In genomic region chr11:117180661-117181585, GRCh38 we compare ENCODE assay signal across 9 cellular contexts. TPM values are rescaled to one million over a fixed set of nuclear protein-coding genes. Genes with fewer than 3 reads are reported as not detected.
DNase-seq lines count a peak whose midpoint lies in the region; ATAC-seq, FAIRE-seq and TF ChIP-seq lines count a peak whose summit lies in the region.
"Had no signal": no experiment of that assay in that cellular context is flagged by ENCODE, and none has a peak within 500 bp of the region (broad histone marks: within the 10 kb centered on the region; RNA-seq: fewer than 3 reads in every experiment).

No MANE protein-coding gene starts in this region.

- H3K36me3 ChIP-seq in kidney (ENCODE audit: control insufficient read depth in 1 of 2, insufficient read depth in 2 of 2, low read length in 2 of 2) = peaks cover 7 to 13% of the 10 kb centered on the region in 2 donors

- DNase-seq in G401 (ENCODE audit: low spot score) = peak; percentile 70
- peak; percentile 75 for DNase-seq in HuH-7.5 (ENCODE audit: low spot score)
- peak; percentile 60 for DNase-seq in T-helper 2 cell treated with Interferon-gamma antibody and Interleukin-4, amounts not matched to agents 5 μg/mL and 100 μg/mL, for 36 hours (ENCODE audit: low spot score)
- peak; percentile 77 for DNase-seq in MCF 10A (ENCODE audit: unreplicated experiment)
- DNase-seq in kidney = peak; percentile 59
- DNase-seq in stimulated activated CD4-positive, alpha-beta T cell treated with anti-CD3 and anti-CD28 coated beads, Interleukin-12 subunit alpha, Interleukin-12 subunit beta, amount 100 ng/mL, for 24 hours (ENCODE audit: low read depth in 2 of 2) = peak; percentile 17 to 46

- in situ Hi-C loops in G401 (cut with HindIII; ENCODE audit: low sequenced_read_pairs) = no loop called here

- H3K36me3 Mint-ChIP-seq in T-helper 2 cell treated with Interferon-gamma antibody and Interleukin-4, amounts not matched to agents 5 μg/mL and 100 μg/mL, for 36 hours (ENCODE audit: low read depth) = peaks cover 4% of the 10 kb centered on the region
- H3K36me3 Mint-ChIP-seq in MCF 10A (ENCODE audit: insufficient read depth, unreplicated experiment) = peaks cover 8% of the 10 kb centered on the region

- peak overlapping the region; percentile 96 for H3K4me3 Mint-ChIP-seq in T-helper 2 cell treated with Interferon-gamma antibody and Interleukin-4, amounts not matched to agents 5 μg/mL and 100 μg/mL, for 36 hours
- no peak overlapping the region for H3K4me3 Mint-ChIP-seq in MCF 10A (ENCODE audit: unreplicated experiment)

- intact Hi-C loops in MCF 10A (cut with micrococcal nuclease) = no loop called here
- intact Hi-C loops in kidney (cut with DNase I) = no loop called here

- CTCF ChIA-PET in MCF 10A (lab: Yijun Ruan, JAX) = interaction anchor here (0.7 to 4.7 kb wide), 7 partner anchors 11 to 49 kb away, joined by 3 to 34 read pairs (median 4); no protein-coding TSS in a partner anchor

- H3K27ac ChIP-seq in kidney (ENCODE audit: low read depth in 2 of 2, low read length in 2 of 2) = no peak overlapping the region

- peak overlapping the region in 1 of 2 donors; percentile 17 for H3K4me3 ChIP-seq in kidney (ENCODE audit: low read length in 2 of 2)

- no peaks in the 10 kb centered on the region for H3K27me3 Mint-ChIP-seq in T-helper 2 cell treated with Interferon-gamma antibody and Interleukin-4, amounts not matched to agents 5 μg/mL and 100 μg/mL, for 36 hours (ENCODE audit: low read depth)
- H3K27me3 Mint-ChIP-seq in MCF 10A (ENCODE audit: insufficient read depth, unreplicated experiment) = no peaks in the 10 kb centered on the region

- H3K9me3 Mint-ChIP-seq in T-helper 2 cell treated with Interferon-gamma antibody and Interleukin-4, amounts not matched to agents 5 μg/mL and 100 μg/mL, for 36 hours = no peaks in the 10 kb centered on the region
- no peaks in the 10 kb centered on the region for H3K9me3 Mint-ChIP-seq in MCF 10A (ENCODE audit: unreplicated experiment)

- POLR2A ChIA-PET in MCF 10A (lab: Yijun Ruan, JAX) = interaction anchor here (0.9 to 4.2 kb wide), 6 partner anchors 11 to 82 kb away, joined by 3 to 83 read pairs (median 14); partner anchors contain the start of genes PAFAH1B2, PCSK7, RNF214 and SIK3

- H3K27ac Mint-ChIP-seq in T-helper 2 cell treated with Interferon-gamma antibody and Interleukin-4, amounts not matched to agents 5 μg/mL and 100 μg/mL, for 36 hours = peak overlapping the region; percentile 74
- no peak overlapping the region for H3K27ac Mint-ChIP-seq in MCF 10A (ENCODE audit: low read depth, unreplicated experiment)

- peaks cover 27% of the 10 kb centered on the region for H3K4me1 Mint-ChIP-seq in T-helper 2 cell treated with Interferon-gamma antibody and Interleukin-4, amounts not matched to agents 5 μg/mL and 100 μg/mL, for 36 hours (ENCODE audit: low read depth)
- peaks cover 11% of the 10 kb centered on the region for H3K4me1 Mint-ChIP-seq in MCF 10A (ENCODE audit: insufficient read depth, unreplicated experiment)

- ATAC-seq in GM19455 (IDR thresholded peaks at IDR 0.05; ENCODE audit: unreplicated experiment) = no peak
- ATAC-seq in GM21381 (IDR thresholded peaks at IDR 0.05; ENCODE audit: unreplicated experiment) = no peak

- no TSS peak for BruUV-seq in MCF 10A (replicated peaks; lab: Mats Ljungman, UMichigan)

- TF ChIP-seq CTCF in MCF 10A (IDR thresholded peaks at IDR 0.05; ENCODE audit: unreplicated experiment) (peak; percentile 35), kidney (IDR thresholded peaks at IDR 0.05; ENCODE audit: borderline replicate concordance, extremely low read depth, insufficient read depth) (peak; percentile 74)

- FAIRE-seq in kidney (lab: Jason Lieb, UNC) = no peak
- FAIRE-seq: colon had no signal

- H3K4me1 ChIP-seq in kidney (ENCODE audit: control insufficient read depth in 1 of 2, insufficient read depth in 1 of 2, low read depth in 1 of 2, low read length in 2 of 2) = peaks cover 5 to 19% of the 10 kb centered on the region in 2 donors

- no peaks in the 10 kb centered on the region for H3K9me3 ChIP-seq in kidney (ENCODE audit: control insufficient read depth in 1 of 2, low read length in 2 of 2)

- H3K9ac ChIP-seq in kidney (ENCODE audit: low read length in 2 of 2) = no peak overlapping the region

RNA-seq across cellular contexts. Expression of gene SIDT2, which starts 2.4 kb away (rescaled TPM):
- total RNA-seq in G401 (2014; rRNA removed; shearing (Covaris generic)) = 18.6 and 20.1 TPM in 2 replicates
- total RNA-seq in MCF 10A (2022) (17.5 and 18.4 TPM in 2 replicates), kidney (37.4 TPM)
- 16.4 TPM for polyA plus RNA-seq in kidney (ENCODE audit: insufficient read depth, low read depth, low replicate concordance)

RNA-seq across cellular contexts. Expression of gene TAGLN, which starts 18.2 kb away (rescaled TPM):
- total RNA-seq in G401 (2014; rRNA removed; shearing (Covaris generic)) = 860 and 912 TPM in 2 replicates
- total RNA-seq in MCF 10A (2022) (18.0 and 45.4 TPM in 2 replicates), kidney (846 TPM)
- polyA plus RNA-seq in kidney (ENCODE audit: insufficient read depth, low read depth, low replicate concordance) = 776 TPM

RNA-seq across cellular contexts. Expression of gene PAFAH1B2, which starts 36.8 kb away (rescaled TPM):
- total RNA-seq in G401 (2014; rRNA removed; shearing (Covaris generic)) = 127 and 161 TPM in 2 replicates
- total RNA-seq in MCF 10A (2022) (146 and 174 TPM in 2 replicates), kidney (90.2 TPM)
- polyA plus RNA-seq in kidney (ENCODE audit: insufficient read depth, low read depth, low replicate concordance) = 29.4 TPM

RNA-seq across cellular contexts. Expression of gene PCSK7, which starts 51.0 kb away (rescaled TPM):
- total RNA-seq in G401 (2014; rRNA removed; shearing (Covaris generic)) = 40.3 and 52.6 TPM in 2 replicates
- total RNA-seq in MCF 10A (2022) = 58.6 and 61.8 TPM in 2 replicates
- 70.2 TPM for total RNA-seq in kidney
- polyA plus RNA-seq in kidney (ENCODE audit: insufficient read depth, low read depth, low replicate concordance) = 14.5 TPM

RNA-seq across cellular contexts. Expression of gene RNF214, which starts 51.5 kb away (rescaled TPM):
- 5.5 and 18.3 TPM in 2 replicates for total RNA-seq in G401 (2014; rRNA removed; shearing (Covaris generic))
- total RNA-seq in MCF 10A (2022) (23.3 TPM in 2 replicates), kidney (24.7 TPM)
- 8.5 TPM for polyA plus RNA-seq in kidney (ENCODE audit: insufficient read depth, low read depth, low replicate concordance)

Comparison
In these comparisons a context has a peak if more than half of its experiments do, and no peak if none do; other contexts are left out.
1. RNA of gene TAGLN, which starts 18.2 kb away (total RNA-seq): 860 to 912 TPM in G401 and 846 TPM in kidney (single experiment); 18.0 to 45.4 TPM in MCF 10A; every median in the first group is over 10 times any median in the second.
2. Peak in every context shown above with its lines, with median percentiles within 50 percentile points of each other: DNase-seq.